In the genomic region with DNA sequence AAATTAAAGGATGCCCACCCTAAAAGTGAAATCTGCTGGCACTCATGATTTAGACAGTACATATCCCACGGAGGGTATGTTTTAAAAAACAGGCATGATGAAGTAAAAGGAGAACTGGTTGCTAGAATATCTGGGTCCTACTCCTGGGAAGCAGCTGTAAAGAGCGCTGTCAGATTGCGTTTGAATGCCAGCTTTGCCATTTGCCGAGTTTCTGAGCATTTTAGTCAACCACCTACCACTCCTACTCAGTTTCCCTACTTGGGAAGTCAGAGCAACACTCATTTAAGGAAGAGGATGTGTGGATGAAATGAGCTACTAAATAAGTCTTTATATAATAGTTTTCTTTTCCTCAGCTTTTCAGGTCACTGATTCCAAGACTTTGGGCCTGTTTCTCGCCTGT, we compare ENCODE assay signal across 8 cellular contexts. TPM values are rescaled to one million over a fixed set of nuclear protein-coding genes. Genes with fewer than 3 reads are reported as not detected.
DNase-seq lines count a peak whose midpoint lies in the region; ATAC-seq and TF ChIP-seq lines count a peak whose summit lies in the region.

No MANE protein-coding gene starts in this region.

- peaks cover 10% of the 10 kb centered on the region for H3K4me1 ChIP-seq in colonic mucosa

- ATAC-seq in GM21576 (IDR thresholded peaks at IDR 0.05; ENCODE audit: unreplicated experiment) (no peak), GM21723 (IDR thresholded peaks at IDR 0.05; ENCODE audit: unreplicated experiment) (no peak)

- peaks cover 4% of the 10 kb centered on the region for H3K36me3 Mint-ChIP-seq in nephron (ENCODE audit: low read depth)

- H3K27ac ChIP-seq in C4-2B (peak overlapping the region; percentile 84; the same call in 1 of the 2 replicates), colonic mucosa (peak overlapping the region; percentile 79)

- no peaks in the 10 kb centered on the region for H3K27me3 Mint-ChIP-seq in nephron (ENCODE audit: low read depth)

- TF ChIP-seq CTCF in C4-2B (conservative IDR thresholded peaks at IDR 0.05) (no peak), colonic mucosa (IDR thresholded peaks at IDR 0.05) (no peak), nephron (IDR thresholded peaks at IDR 0.05; ENCODE audit: unreplicated experiment in 3 of 3) (no peak)

- DNase-seq in M059J (ENCODE audit: low read depth) (peak; percentile 19), colonic mucosa (no peak), cerebellum (ENCODE audit: low spot score) (no peak), NCI-H2171 (lab: John Stamatoyannopoulos, UW) (no peak)

- peak overlapping the region; percentile 62 to 86 (median 85) for H3K27ac Mint-ChIP-seq in nephron

- H3K4me3 ChIP-seq in colonic mucosa: peak overlapping the region; percentile 72

- H3K4me3 Mint-ChIP-seq in nephron: peak overlapping the region; percentile 87 to 94 (median 93)

- peaks cover 20% of the 10 kb centered on the region for H3K4me1 Mint-ChIP-seq in nephron

- H3K27me3 ChIP-seq in colonic mucosa: no peaks in the 10 kb centered on the region

- H3K9me3 Mint-ChIP-seq in nephron: no peaks in the 10 kb centered on the region

- peak overlapping the region; percentile 74 to 99 for H3K9ac ChIP-seq in colonic mucosa (ENCODE audit: low read depth in 2 of 2, low read length in 2 of 2)

- no peaks in the 10 kb centered on the region for H3K36me3 ChIP-seq in colonic mucosa

- intact Hi-C loops in colonic mucosa (cut with DNase I): no loop called here

- H3K9me3 ChIP-seq in colonic mucosa: no peaks in the 10 kb centered on the region

RNA-seq across cellular contexts. Expression of gene UMAD1, which starts 1.1 kb away (rescaled TPM):
- total RNA-seq in M059J (2014; rRNA removed; shearing (Covaris generic)): 19.9 and 27.4 TPM in 2 replicates
- total RNA-seq in colonic mucosa: 10 to 100 TPM; 21.9 to 26.3 TPM
- 11.5 TPM for total RNA-seq in cerebellum
